ENCODE assay signal across 8 cellular contexts in the genomic region with DNA sequence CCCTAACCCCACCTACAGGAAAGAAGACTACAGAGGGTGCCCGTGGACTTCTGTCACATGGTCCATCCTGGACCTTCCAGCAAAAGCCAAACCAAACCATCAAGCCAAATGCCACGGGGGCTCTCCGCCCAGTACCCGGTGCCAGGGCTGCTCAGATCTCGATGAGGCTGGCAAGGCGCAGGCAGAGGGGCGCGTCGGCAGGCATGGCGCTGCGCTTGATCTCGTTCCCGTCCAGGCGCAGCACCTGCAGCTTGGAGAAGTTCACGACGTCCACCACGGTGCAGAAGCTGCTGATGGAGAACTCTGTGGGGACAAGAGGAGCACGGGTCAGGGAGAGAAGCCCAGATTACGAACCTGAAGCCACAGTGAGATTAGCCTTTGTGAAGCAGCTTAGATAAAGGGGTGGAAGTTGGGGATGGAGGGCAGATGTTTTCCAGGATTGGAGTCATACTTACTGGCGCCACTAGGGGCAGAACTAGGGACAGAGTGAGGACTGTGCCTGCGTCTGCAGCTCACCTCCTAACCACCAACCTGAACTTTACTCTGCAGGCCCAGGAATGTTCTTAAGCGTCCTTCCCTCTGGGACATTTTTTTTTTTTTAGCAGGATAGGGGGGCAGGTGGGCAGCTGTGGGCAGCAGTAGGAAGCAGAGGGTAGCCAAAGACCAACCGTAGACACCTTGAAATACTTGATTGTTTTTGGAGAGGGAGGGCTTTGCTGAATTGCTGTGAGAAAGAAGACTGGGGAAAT. TPM values are rescaled to one million over a fixed set of nuclear protein-coding genes. Genes with fewer than 3 reads are reported as not detected.
DNase-seq lines count a peak whose midpoint lies in the region; ATAC-seq and TF ChIP-seq lines count a peak whose summit lies in the region.

No MANE protein-coding gene starts in this region.

- H3K9me3 Mint-ChIP-seq in activated naive CD8-positive, alpha-beta T cell treated with anti-CD3 and anti-CD28 coated beads, Interleukin-2, amount 10 ng/mL, durations not matched to agents 7 days and 5 days = no peaks in the 10 kb centered on the region

- POLR2A ChIA-PET in RWPE1 (lab: Yijun Ruan, JAX; ENCODE audit: low non-redundant PET) = interaction anchor here (0.7 kb wide), 1 partner anchor 19 kb away, joined by 3 read pairs; no protein-coding TSS in a partner anchor
- POLR2A ChIA-PET in activated naive CD8-positive, alpha-beta T cell treated with anti-CD3 and anti-CD28 coated beads, Interleukin-2, amount 10 ng/mL, durations not matched to agents 7 days and 5 days (lab: Charles Lee) = interaction anchor here (1.2 to 1.4 kb wide), 2 partner anchors 71 to 75 kb away, joined by 4 read pairs; no protein-coding TSS in a partner anchor

- WGBS in right cardiac atrium = 53% methylated on average over 23 of the region's 23 CpGs

- no peak overlapping the region for H3K4me3 Mint-ChIP-seq in activated naive CD8-positive, alpha-beta T cell treated with anti-CD3 and anti-CD28 coated beads, Interleukin-2, amount 10 ng/mL, durations not matched to agents 7 days and 5 days

- H3K27me3 ChIP-seq in right cardiac atrium (ENCODE audit: control insufficient read depth, insufficient read depth) = no peaks in the 10 kb centered on the region

- H3K27ac ChIP-seq in RWPE1 = no peak overlapping the region
- H3K27ac ChIP-seq in right cardiac atrium (ENCODE audit: low read length) = no peak overlapping the region

- H3K4me1 Mint-ChIP-seq in activated naive CD8-positive, alpha-beta T cell treated with anti-CD3 and anti-CD28 coated beads, Interleukin-2, amount 10 ng/mL, durations not matched to agents 7 days and 5 days = peaks cover 8% of the 10 kb centered on the region

- H3K27ac Mint-ChIP-seq in activated naive CD8-positive, alpha-beta T cell treated with anti-CD3 and anti-CD28 coated beads, Interleukin-2, amount 10 ng/mL, durations not matched to agents 7 days and 5 days = no peak overlapping the region

- no peaks in the 10 kb centered on the region for H3K4me1 ChIP-seq in right cardiac atrium (ENCODE audit: control insufficient read depth, insufficient read depth, low read length)

- DNase-seq in DMS53 treated with DMSO at 0.1 percent for 48 hours (lab: John Stamatoyannopoulos, UW; ENCODE audit: unreplicated experiment) = peak; percentile 53
- DNase-seq in HuH-7 (ENCODE audit: low spot score) = peak; percentile 82
- DNase-seq in RWPE1 (ENCODE audit: low spot score) = peak; percentile 85
- DNase-seq in activated naive CD8-positive, alpha-beta T cell treated with anti-CD3 and anti-CD28 coated beads, Interleukin-2, amount 10 ng/mL, durations not matched to agents 7 days and 5 days = no peak
- peak in 2 of 3 donors; percentile 35 to 72 for DNase-seq in right cardiac atrium
- peak; percentile 67 for DNase-seq in stimulated activated CD4-positive, alpha-beta T cell treated with anti-CD3 and anti-CD28 coated beads, Interleukin-15, amount 100 ng/mL, for 24 hours
- no peak for DNase-seq in cortex of kidney (lab: John Stamatoyannopoulos, UW)
- DNase-seq in ureter (ENCODE audit: low spot score) = no peak

- no peaks in the 10 kb centered on the region for H3K36me3 Mint-ChIP-seq in activated naive CD8-positive, alpha-beta T cell treated with anti-CD3 and anti-CD28 coated beads, Interleukin-2, amount 10 ng/mL, durations not matched to agents 7 days and 5 days

- ATAC-seq in activated naive CD8-positive, alpha-beta T cell treated with anti-CD3 and anti-CD28 coated beads, Interleukin-2, amount 10 ng/mL, durations not matched to agents 7 days and 5 days (ENCODE audit: low read depth) = peak; percentile 50
- ATAC-seq in right cardiac atrium = peak; percentile 63 to 66

- peaks cover 26% of the 10 kb centered on the region for H3K27me3 Mint-ChIP-seq in activated naive CD8-positive, alpha-beta T cell treated with anti-CD3 and anti-CD28 coated beads, Interleukin-2, amount 10 ng/mL, durations not matched to agents 7 days and 5 days

- intact Hi-C loops in right cardiac atrium (cut with DNase I) = loop anchor here in 3 of 4 donors (5.0 kb wide), 3 partner anchors 70 to 145 kb away; no protein-coding TSS in a partner anchor

- H3K9me3 ChIP-seq in right cardiac atrium (ENCODE audit: control insufficient read depth, low read length) = no peaks in the 10 kb centered on the region

- CTCF ChIA-PET in RWPE1 (lab: Yijun Ruan, JAX) = interaction anchor here (0.5 to 15.9 kb wide), 50 partner anchors 11 to 1108 kb away, joined by 3 to 291 read pairs (median 4); a partner anchor contains a TSS

- no peak overlapping the region for H3K4me3 ChIP-seq in right cardiac atrium (ENCODE audit: low read length)

- TF ChIP-seq CTCF in RWPE1 (conservative IDR thresholded peaks at IDR 0.05; ENCODE audit: low read depth) = peak; percentile 79

RNA-seq across cellular contexts. Expression of a gene that starts 8.6 kb away (rescaled TPM):
- total RNA-seq in activated naive CD8-positive, alpha-beta T cell treated with anti-CD3 and anti-CD28 coated beads, Interleukin-2, amount 10 ng/mL, durations not matched to agents 7 days and 5 days = not detected
- total RNA-seq in right cardiac atrium = 10 to 100 TPM; 54.8 to 91.6 (median 63.5) TPM
- polyA plus RNA-seq in right cardiac atrium = 35.9 TPM
- 59.0 TPM for total RNA-seq in ureter

RNA-seq across cellular contexts. Expression of a gene that starts 37.0 kb away (rescaled TPM):
- total RNA-seq in activated naive CD8-positive, alpha-beta T cell treated with anti-CD3 and anti-CD28 coated beads, Interleukin-2, amount 10 ng/mL, durations not matched to agents 7 days and 5 days = 10 to 100 TPM; 90.3 to 99.8 TPM
- 100 to 1,000 TPM in 2 of 4 donors, 10 to 100 TPM in 2; 68.1 to 361 (median 105) TPM for total RNA-seq in right cardiac atrium
- 333 TPM for polyA plus RNA-seq in right cardiac atrium
- total RNA-seq in ureter = 199 TPM

Comparison
In these comparisons a context has a peak if more than half of its experiments do, and no peak if none do; other contexts are left out.
1. DNase-seq: peak in DMS53 treated with DMSO at 0.1 percent for 48 hours (single experiment), HuH-7 (single experiment), RWPE1 (single experiment), right cardiac atrium (2 of 3) and stimulated activated CD4-positive, alpha-beta T cell treated with anti-CD3 and anti-CD28 coated beads, Interleukin-15, amount 100 ng/mL, for 24 hours (single experiment); none in activated naive CD8-positive, alpha-beta T cell treated with anti-CD3 and anti-CD28 coated beads, Interleukin-2, amount 10 ng/mL, durations not matched to agents 7 days and 5 days (single experiment), cortex of kidney (single experiment) and ureter (single experiment).
2. RNA of a gene that starts 8.6 kb away (total RNA-seq): 54.8 to 91.6 TPM in right cardiac atrium and 59.0 TPM in ureter (single experiment); not detected in activated naive CD8-positive, alpha-beta T cell treated with anti-CD3 and anti-CD28 coated beads, Interleukin-2, amount 10 ng/mL, durations not matched to agents 7 days and 5 days; every median in the first group is over 10 times any median in the second.